Comparison of ENCODE assay signal across 8 cellular contexts in genomic region chr19:55486043-55486970, GRCh38. TPM values are rescaled to one million over a fixed set of nuclear protein-coding genes. Genes with fewer than 3 reads are reported as not detected.
A peak's percentile ranks its signal among the peaks of the same experiment; 100 is the strongest.
DNase-seq lines count a peak whose midpoint lies in the region; TF ChIP-seq lines count a peak whose summit lies in the region.

No MANE protein-coding gene starts in this region.

- H3K36me3 ChIP-seq in testis (ENCODE audit: low read depth, missing control alignments), result no peaks in the 10 kb centered on the region

- intact Hi-C loops in testis (cut with DNase I; ENCODE audit: low total_unique reads), result no loop called here

- peak in 1 of 3 experiments; percentile 14 for TF ChIP-seq CTCF in testis (IDR thresholded peaks at IDR 0.05)

- TF ChIP-seq POLR2A in testis (IDR thresholded peaks at IDR 0.05), result no peak

- peak overlapping the region; percentile 34 for H3K27ac Mint-ChIP-seq in T-helper 2 cell treated with Interferon-gamma antibody and Interleukin-4, amounts not matched to agents 5 μg/mL and 100 μg/mL, for 36 hours
- H3K27ac Mint-ChIP-seq in activated naive CD8-positive, alpha-beta T cell treated with anti-CD3 and anti-CD28 coated beads for 36 hours, result peak overlapping the region; percentile 75

- WGBS in testis, 2 donors, result 38 to 61% methylated on average over 25 to 49 of the region's 53 CpGs

- H3K27me3 Mint-ChIP-seq in T-helper 2 cell treated with Interferon-gamma antibody and Interleukin-4, amounts not matched to agents 5 μg/mL and 100 μg/mL, for 36 hours (ENCODE audit: low read depth), result no peaks in the 10 kb centered on the region
- no peaks in the 10 kb centered on the region for H3K27me3 Mint-ChIP-seq in activated naive CD8-positive, alpha-beta T cell treated with anti-CD3 and anti-CD28 coated beads for 36 hours

- H3K9me3 ChIP-seq in iPS-18c (ENCODE audit: control insufficient read depth, insufficient read depth, low read length), result no peaks in the 10 kb centered on the region
- H3K9me3 ChIP-seq in testis, result no peaks in the 10 kb centered on the region

- H3K27me3 ChIP-seq in testis, result no peaks in the 10 kb centered on the region

- no peaks in the 10 kb centered on the region for H3K9me3 Mint-ChIP-seq in T-helper 2 cell treated with Interferon-gamma antibody and Interleukin-4, amounts not matched to agents 5 μg/mL and 100 μg/mL, for 36 hours
- H3K9me3 Mint-ChIP-seq in activated naive CD8-positive, alpha-beta T cell treated with anti-CD3 and anti-CD28 coated beads for 36 hours, result no peaks in the 10 kb centered on the region

- no peak for DNase-seq in T-helper 2 cell treated with Interferon-gamma antibody and Interleukin-4, amounts not matched to agents 5 μg/mL and 100 μg/mL, for 36 hours (ENCODE audit: low spot score)
- no peak for DNase-seq in T-helper 2 cell
- DNase-seq in activated naive CD8-positive, alpha-beta T cell treated with anti-CD3 and anti-CD28 coated beads for 36 hours, result no peak
- DNase-seq in testis, result no peak
- DNase-seq in DMS114 treated with DMSO at 0.1 percent for 48 hours (lab: John Stamatoyannopoulos, UW; ENCODE audit: unreplicated experiment), result no peak
- DNase-seq in NCI-H524 (lab: John Stamatoyannopoulos, UW), result no peak
- no peak for DNase-seq in NCI-H2196 (lab: John Stamatoyannopoulos, UW; ENCODE audit: unreplicated experiment)

- H3K4me3 ChIP-seq in iPS-18c (ENCODE audit: insufficient read depth, low read depth, low read length) (peak overlapping the region; percentile 83; the same call in 1 of the 2 replicates), testis (no peak overlapping the region)

- peaks cover 1% of the 10 kb centered on the region for H3K4me1 Mint-ChIP-seq in T-helper 2 cell treated with Interferon-gamma antibody and Interleukin-4, amounts not matched to agents 5 μg/mL and 100 μg/mL, for 36 hours (ENCODE audit: low read depth)
- peaks cover 18% of the 10 kb centered on the region for H3K4me1 Mint-ChIP-seq in activated naive CD8-positive, alpha-beta T cell treated with anti-CD3 and anti-CD28 coated beads for 36 hours

- H3K4me1 ChIP-seq in testis, result peaks cover 40% of the 10 kb centered on the region

- peak overlapping the region; percentile 58 for H3K4me3 Mint-ChIP-seq in T-helper 2 cell treated with Interferon-gamma antibody and Interleukin-4, amounts not matched to agents 5 μg/mL and 100 μg/mL, for 36 hours
- H3K4me3 Mint-ChIP-seq in activated naive CD8-positive, alpha-beta T cell treated with anti-CD3 and anti-CD28 coated beads for 36 hours, result peak overlapping the region; percentile 84

- peak overlapping the region; percentile 89 to 94 for H3K27ac ChIP-seq in testis

- no peaks in the 10 kb centered on the region for H3K36me3 Mint-ChIP-seq in T-helper 2 cell treated with Interferon-gamma antibody and Interleukin-4, amounts not matched to agents 5 μg/mL and 100 μg/mL, for 36 hours (ENCODE audit: low read depth)
- no peaks in the 10 kb centered on the region for H3K36me3 Mint-ChIP-seq in activated naive CD8-positive, alpha-beta T cell treated with anti-CD3 and anti-CD28 coated beads for 36 hours

RNA-seq across cellular contexts. Expression of gene NAT14, which starts 1.3 kb away (rescaled TPM):
- total RNA-seq in activated naive CD8-positive, alpha-beta T cell treated with anti-CD3 and anti-CD28 coated beads for 36 hours, result 10 to 100 TPM; 24.8 to 24.9 TPM
- 10 to 100 TPM; 12.0 to 16.0 TPM for total RNA-seq in testis
- 17.3 TPM for polyA plus RNA-seq in testis (ENCODE audit: insufficient read depth, low read depth, low replicate concordance)

RNA-seq across cellular contexts. Expression of gene SSC5D, which starts 1.9 kb away (rescaled TPM):
- total RNA-seq in activated naive CD8-positive, alpha-beta T cell treated with anti-CD3 and anti-CD28 coated beads for 36 hours, result 1 to 10 TPM in 1 of 2 experiments, under 1 TPM in 1; 0.46 to 1.4 TPM
- total RNA-seq in testis, result 1 to 10 TPM; 6.4 to 6.9 TPM
- polyA plus RNA-seq in testis (ENCODE audit: insufficient read depth, low read depth, low replicate concordance), result 10.7 TPM

RNA-seq across cellular contexts. Expression of gene ZNF628, which starts 9.9 kb away (rescaled TPM):
- total RNA-seq in activated naive CD8-positive, alpha-beta T cell treated with anti-CD3 and anti-CD28 coated beads for 36 hours, result 10 to 100 TPM in 1 of 2 experiments, 1 to 10 TPM in 1; 8.8 to 10.3 TPM
- 10 to 100 TPM; 31.3 to 53.7 TPM for total RNA-seq in testis
- 33.8 TPM for polyA plus RNA-seq in testis (ENCODE audit: insufficient read depth, low read depth, low replicate concordance)

RNA-seq across cellular contexts. Expression of gene C19orf85, which starts 21.8 kb away (rescaled TPM):
- total RNA-seq in activated naive CD8-positive, alpha-beta T cell treated with anti-CD3 and anti-CD28 coated beads for 36 hours, result not detected
- total RNA-seq in testis, result not detected
- not detected for polyA plus RNA-seq in testis (ENCODE audit: insufficient read depth, low read depth, low replicate concordance)

RNA-seq across cellular contexts. Expression of gene ISOC2, which starts 24.9 kb away (rescaled TPM):
- 10 to 100 TPM; 35.7 to 37.5 TPM for total RNA-seq in activated naive CD8-positive, alpha-beta T cell treated with anti-CD3 and anti-CD28 coated beads for 36 hours
- 10 to 100 TPM; 79.1 to 98.5 TPM for total RNA-seq in testis
- 107 TPM for polyA plus RNA-seq in testis (ENCODE audit: insufficient read depth, low read depth, low replicate concordance)
